In the genomic region with DNA sequence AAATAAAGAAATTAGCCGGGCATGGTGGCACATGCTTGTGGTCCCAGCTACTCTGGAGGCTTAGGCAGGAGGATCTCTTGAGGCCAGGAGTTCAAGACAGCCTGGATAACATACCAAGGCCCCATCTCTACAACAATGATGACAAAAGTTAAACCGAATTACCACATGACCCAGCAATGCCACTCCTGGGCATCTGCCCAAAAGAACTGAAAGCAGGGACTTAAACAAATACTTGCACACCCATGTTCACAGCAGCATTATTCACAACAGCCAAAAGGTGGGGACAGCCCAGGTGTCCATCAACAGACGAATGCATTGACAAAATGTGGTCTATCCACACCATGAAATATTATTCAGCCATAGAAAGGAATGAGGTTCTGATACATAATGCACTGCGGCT, we compare ENCODE assay signal across 28 cellular contexts.
"Had no signal": no experiment of that assay in that cellular context is flagged by ENCODE, and none has a peak within 500 bp of the region (broad histone marks: within the 10 kb centered on the region; RNA-seq: fewer than 3 reads in every experiment).

No MANE protein-coding gene starts in this region.

- H3K9me3 ChIP-seq: adrenal gland, breast epithelium, SJCRH30, SK-N-SH had no signal

- H3K36me3 ChIP-seq: adrenal gland, breast epithelium, SJCRH30 had no signal

- H3K27ac ChIP-seq: adrenal gland, breast epithelium, RWPE1, SJCRH30, VCaP had no signal

- DNase-seq: activated CD4-positive, alpha-beta memory T cell treated with anti-CD3 and anti-CD28 coated beads for 36 hours; activated CD4-positive, alpha-beta T cell treated with anti-CD3 and anti-CD28 coated beads, Interleukin-2, amount 10 ng/mL, durations not matched to agents 7 days and 5 days; activated CD4-positive, CD25-positive, alpha-beta regulatory T cell; activated CD8-positive, alpha-beta memory T cell treated with anti-CD3 and anti-CD28 coated beads for 24 hours; activated naive CD4-positive, alpha-beta T cell treated with anti-CD3 and anti-CD28 coated beads, Interleukin-2, amount 50 U/mL, for 16 hours; activated naive CD8-positive, alpha-beta T cell treated with anti-CD3 and anti-CD28 coated beads, Interleukin-2, amount 10 ng/mL, durations not matched to agents 7 days and 5 days; activated T-cell treated with anti-CD3 and anti-CD28 coated beads for 4 hours; activated T-cell treated with anti-CD3 and anti-CD28 coated beads, Interleukin-2, amount 50 U/mL, for 72 hours; adrenal gland; anterior cingulate cortex; caudate nucleus; Karpas-422; NCI-H1105 treated with DMSO at 0.1 percent for 48 hours; NCI-H1436 treated with DMSO at 0.1 percent for 48 hours; NCI-H187; NCI-H2081; NCI-H446; NCI-H524 treated with DMSO at 0.1 percent for 48 hours; NCI-H748 treated with DMSO at 0.1 percent for 48 hours; Right ventricle myocardium superior; SJCRH30; SK-N-SH; T-helper 1 cell had no signal

- H3K4me3 ChIP-seq: adrenal gland, breast epithelium, K562, SJCRH30 had no signal

- H3K4me1 ChIP-seq: breast epithelium had no signal

- H3K27me3 ChIP-seq: adrenal gland, breast epithelium, SJCRH30 had no signal

- ATAC-seq: activated T-cell treated with anti-CD3 and anti-CD28 coated beads, Interleukin-2, amount 50 U/mL, for 72 hours; K562; Panc1 had no signal
